30 cellular contexts compared by ENCODE assay signal in genomic region chr10:72240371-72240770, GRCh38.
"Had no signal": no experiment of that assay in that cellular context is flagged by ENCODE, and none has a peak within 500 bp of the region (broad histone marks: within the 10 kb centered on the region; RNA-seq: fewer than 3 reads in every experiment).

No MANE protein-coding gene starts in this region.

- ATAC-seq: effector memory CD8-positive, alpha-beta T cell; left colon; mucosa of descending colon; natural killer cell treated with Interleukin-12 subunit alpha and Interleukin-12 subunit beta and Interleukin-15 and Interleukin-18, amount 100 ng/mL, for 72 hours; pancreas; sciatic nerve; stimulated activated effector memory CD8-positive, alpha-beta T cell treated with anti-CD3 and anti-CD28 coated beads, Interleukin-12 subunit alpha, Interleukin-12 subunit beta, amount 100 ng/mL, for 72 hours had no signal

- H3K9me3 Mint-ChIP-seq: effector memory CD8-positive, alpha-beta T cell; memory B cell; mesothelial cell of epicardium; naive B cell; natural killer cell treated with Interleukin-12 subunit alpha and Interleukin-12 subunit beta and Interleukin-15 and Interleukin-18, amount 100 ng/mL, for 72 hours; neural crest cell; stimulated activated effector memory CD8-positive, alpha-beta T cell treated with anti-CD3 and anti-CD28 coated beads, Interleukin-12 subunit alpha, Interleukin-12 subunit beta, amount 100 ng/mL, for 72 hours had no signal

- H3K27me3 ChIP-seq: esophagus squamous epithelium, neutrophil, pancreas, right atrium auricular region, stomach, thyroid gland had no signal

- H3K36me3 Mint-ChIP-seq: natural killer cell treated with Interleukin-12 subunit alpha and Interleukin-12 subunit beta and Interleukin-15 and Interleukin-18, amount 100 ng/mL, for 72 hours had no signal

- H3K9me3 ChIP-seq: esophagus squamous epithelium, mucosa of descending colon, neutrophil, pancreas, prostate gland, right atrium auricular region, stomach, thyroid gland had no signal

- H3K4me3 Mint-ChIP-seq: effector memory CD8-positive, alpha-beta T cell; immature natural killer cell; memory B cell; mesothelial cell of epicardium; natural killer cell treated with Interleukin-12 subunit alpha and Interleukin-12 subunit beta and Interleukin-15 and Interleukin-18, amount 100 ng/mL, for 72 hours; neural crest cell; stimulated activated effector memory CD8-positive, alpha-beta T cell treated with anti-CD3 and anti-CD28 coated beads, Interleukin-12 subunit alpha, Interleukin-12 subunit beta, amount 100 ng/mL, for 72 hours had no signal

- H3K27me3 Mint-ChIP-seq: effector memory CD8-positive, alpha-beta T cell; memory B cell; naive B cell; natural killer cell treated with Interleukin-12 subunit alpha and Interleukin-12 subunit beta and Interleukin-15 and Interleukin-18, amount 100 ng/mL, for 72 hours had no signal

- H3K27ac ChIP-seq: neutrophil, pancreas, prostate gland, thyroid gland had no signal

- H3K4me2 ChIP-seq: smooth muscle cell had no signal

- H3K36me3 ChIP-seq: prostate gland had no signal

- DNase-seq: cortex of kidney; effector memory CD8-positive, alpha-beta T cell; erythroblast; esophagus squamous epithelium; foreskin melanocyte; hypothalamus; immature natural killer cell; islet precursor cell; kidney glomerular epithelial cell; naive B cell; stimulated activated CD4-positive, alpha-beta T cell treated with anti-CD3 and anti-CD28 coated beads, Interleukin-2, amount 100 ng/mL, for 24 hours; stimulated activated CD4-positive, alpha-beta T cell treated with anti-CD3 and anti-CD28 coated beads, Interleukin-4, amount 100 ng/mL, for 24 hours; stimulated activated naive CD4-positive, alpha-beta T cell treated with Interleukin-2 at 50 U/mL for 16 hours; stomach; thyroid gland; trophoblast cell had no signal

- H3K4me3 ChIP-seq: esophagus squamous epithelium, lung, mucosa of descending colon, pancreas, prostate gland, right atrium auricular region, smooth muscle cell, stomach, thyroid gland had no signal
